In the genomic region with DNA sequence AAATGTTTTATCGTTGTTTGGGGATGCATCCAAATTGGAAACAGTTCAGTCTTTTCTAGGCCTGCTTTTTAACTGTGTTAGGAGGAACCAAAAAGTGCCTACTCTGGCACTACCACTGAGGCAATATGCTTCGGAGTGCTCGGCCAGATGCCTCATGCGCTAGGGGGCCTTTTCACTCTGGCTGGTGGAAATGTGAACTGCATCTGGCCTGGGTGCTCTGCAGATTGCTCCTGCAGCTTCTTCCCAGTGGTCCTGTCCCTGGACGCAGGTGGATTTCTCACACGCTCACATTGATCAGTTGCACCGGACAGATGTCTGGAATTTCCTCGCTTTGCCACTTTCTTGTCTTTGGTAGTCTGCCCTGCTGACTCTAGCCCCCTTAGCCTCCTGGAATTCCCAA, we compare ENCODE assay signal across 36 cellular contexts.
"Had no signal": no experiment of that assay in that cellular context is flagged by ENCODE, and none has a peak within 500 bp of the region (broad histone marks: within the 10 kb centered on the region; RNA-seq: fewer than 3 reads in every experiment).

No MANE protein-coding gene starts in this region.

- H3K4me3 ChIP-seq: K562, PC-9 had no signal

- H3K4me3 Mint-ChIP-seq: activated CD8-positive, alpha-beta T cell treated with anti-CD3 and anti-CD28 coated beads for 36 hours; activated naive CD8-positive, alpha-beta T cell treated with anti-CD3 and anti-CD28 coated beads for 36 hours; activated T-cell treated with anti-CD3 and anti-CD28 coated beads, Interleukin-2, amount 50 U/mL, for 72 hours; activated T-helper 17 cell treated with anti-CD3 and anti-CD28 coated beads, Interleukin-2, amount 50 U/mL, for 72 hours had no signal

- H3K36me3 ChIP-seq: brain microvascular endothelial cell had no signal

- DNase-seq: activated CD4-positive, alpha-beta T cell treated with anti-CD3 and anti-CD28 coated beads for 1 hour; activated CD4-positive, alpha-beta T cell treated with anti-CD3 and anti-CD28 coated beads for 48 hours; activated CD4-positive, alpha-beta T cell treated with anti-CD3 and anti-CD28 coated beads, Interleukin-2, amount 50 U/mL, for 4 hours; activated CD4-positive, CD25-positive, alpha-beta regulatory T cell; activated CD8-positive, alpha-beta T cell treated with anti-CD3 and anti-CD28 coated beads for 36 hours; activated effector memory CD4-positive, alpha-beta T cell treated with anti-CD3 and anti-CD28 coated beads, Interleukin-2, amount 50 U/mL, for 16 hours; activated naive CD4-positive, alpha-beta T cell; activated naive CD4-positive, alpha-beta T cell treated with anti-CD3 and anti-CD28 coated beads, Interleukin-2, amount 50 U/mL, for 16 hours; activated naive CD8-positive, alpha-beta T cell treated with anti-CD3 and anti-CD28 coated beads for 36 hours; activated T-cell treated with anti-CD3 and anti-CD28 coated beads, Interleukin-2, amount 50 U/mL, for 1 hour; activated T-cell treated with anti-CD3 and anti-CD28 coated beads, Interleukin-2, amount 50 U/mL, for 72 hours; amniotic stem cell; aorta; brain microvascular endothelial cell; central memory CD4-positive, alpha-beta T cell; NCI-H1092 treated with DMSO at 0.1 percent for 48 hours; NCI-H1417; NCI-H146; NCI-H187 treated with DMSO at 0.1 percent for 48 hours; NCI-H2081; NCI-H226; NCI-H446 treated with DMSO at 0.1 percent for 48 hours; NCI-H524; NCI-H69; NK-92 treated with Interleukin-12 subunit alpha and Interleukin-12 subunit beta, amount 100 ng/mL, for 24 hours; PC-9; SIG-M5; SW 1271; T-helper 1 cell; T-helper 2 cell; T-helper 9 cell had no signal

- H3K9me3 Mint-ChIP-seq: activated CD8-positive, alpha-beta T cell treated with anti-CD3 and anti-CD28 coated beads for 36 hours; activated naive CD8-positive, alpha-beta T cell treated with anti-CD3 and anti-CD28 coated beads for 36 hours; activated T-cell treated with anti-CD3 and anti-CD28 coated beads, Interleukin-2, amount 50 U/mL, for 72 hours; activated T-helper 17 cell treated with anti-CD3 and anti-CD28 coated beads, Interleukin-2, amount 50 U/mL, for 72 hours had no signal

- H3K27ac ChIP-seq: brain microvascular endothelial cell, PC-9, RWPE1, VCaP had no signal

- H3K4me2 ChIP-seq: PC-9 had no signal

- H3K27ac Mint-ChIP-seq: activated CD8-positive, alpha-beta T cell treated with anti-CD3 and anti-CD28 coated beads for 36 hours; activated naive CD8-positive, alpha-beta T cell treated with anti-CD3 and anti-CD28 coated beads for 36 hours; activated T-cell treated with anti-CD3 and anti-CD28 coated beads, Interleukin-2, amount 50 U/mL, for 72 hours; activated T-helper 17 cell treated with anti-CD3 and anti-CD28 coated beads, Interleukin-2, amount 50 U/mL, for 72 hours had no signal

- H2AFZ ChIP-seq: PC-9 had no signal

- ATAC-seq: activated CD8-positive, alpha-beta T cell treated with anti-CD3 and anti-CD28 coated beads for 36 hours; activated T-cell treated with anti-CD3 and anti-CD28 coated beads, Interleukin-2, amount 50 U/mL, for 72 hours; activated T-helper 17 cell treated with anti-CD3 and anti-CD28 coated beads, Interleukin-2, amount 50 U/mL, for 72 hours; K562; Right ventricle myocardium inferior had no signal

- H3K27me3 Mint-ChIP-seq: activated CD8-positive, alpha-beta T cell treated with anti-CD3 and anti-CD28 coated beads for 36 hours; activated naive CD8-positive, alpha-beta T cell treated with anti-CD3 and anti-CD28 coated beads for 36 hours; activated T-helper 17 cell treated with anti-CD3 and anti-CD28 coated beads, Interleukin-2, amount 50 U/mL, for 72 hours had no signal

- H3K36me3 Mint-ChIP-seq: activated naive CD8-positive, alpha-beta T cell treated with anti-CD3 and anti-CD28 coated beads for 36 hours had no signal

- H3K4me1 Mint-ChIP-seq: activated naive CD8-positive, alpha-beta T cell treated with anti-CD3 and anti-CD28 coated beads for 36 hours; activated T-helper 17 cell treated with anti-CD3 and anti-CD28 coated beads, Interleukin-2, amount 50 U/mL, for 72 hours had no signal

- H3K27me3 ChIP-seq: brain microvascular endothelial cell had no signal
